1 cellular context compared by ENCODE assay signal in the genomic region with DNA sequence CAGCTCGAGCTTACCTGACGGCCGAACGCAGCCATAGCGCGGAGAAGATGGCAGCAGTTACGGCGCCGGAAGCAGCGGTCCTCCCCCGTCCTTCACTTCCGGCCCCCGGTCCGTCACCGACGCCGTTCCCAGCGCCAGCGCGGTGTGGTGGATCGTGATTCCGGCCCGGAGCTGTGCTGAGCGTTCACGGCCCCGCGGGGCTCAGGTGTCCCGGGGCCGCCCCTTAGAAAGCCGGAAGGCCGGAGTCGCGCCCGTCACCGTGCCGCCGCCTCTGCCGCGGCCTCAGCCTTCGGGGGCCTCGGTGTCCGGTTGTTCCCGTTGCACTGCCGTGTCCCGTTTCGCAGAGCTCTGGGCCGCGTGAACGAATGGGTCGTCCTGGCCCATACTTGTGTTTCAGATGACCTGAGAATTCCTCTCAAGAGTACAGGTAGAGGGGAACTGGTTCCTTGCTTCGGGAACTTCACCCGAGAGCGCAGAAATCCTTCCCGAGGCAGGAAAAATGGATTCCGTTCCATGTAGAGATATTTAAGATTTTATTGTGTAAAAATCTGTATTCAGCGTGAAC.
A peak's percentile ranks its signal among the peaks of the same experiment; 100 is the strongest.
TF ChIP-seq lines count a peak whose summit lies in the region.

A gene with protein sequence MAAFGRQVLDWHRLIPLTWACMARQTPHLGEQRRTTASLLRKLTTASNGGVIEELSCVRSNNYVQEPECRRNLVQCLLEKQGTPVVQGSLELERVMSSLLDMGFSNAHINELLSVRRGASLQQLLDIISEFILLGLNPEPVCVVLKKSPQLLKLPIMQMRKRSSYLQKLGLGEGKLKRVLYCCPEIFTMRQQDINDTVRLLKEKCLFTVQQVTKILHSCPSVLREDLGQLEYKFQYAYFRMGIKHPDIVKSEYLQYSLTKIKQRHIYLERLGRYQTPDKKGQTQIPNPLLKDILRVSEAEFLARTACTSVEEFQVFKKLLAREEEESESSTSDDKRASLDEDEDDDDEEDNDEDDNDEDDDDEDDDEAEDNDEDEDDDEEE (minus strand): TSS at position 49 of the 565 bp plus-strand sequence. CDS start 14 bp downstream, at position 35.

TF ChIP-seq in HepG2, 621 proteins besides CTCF, POLR2A, EP300 and RAD21 (continued from another document and continues in another):
- TF ChIP-seq, protein P1, sequence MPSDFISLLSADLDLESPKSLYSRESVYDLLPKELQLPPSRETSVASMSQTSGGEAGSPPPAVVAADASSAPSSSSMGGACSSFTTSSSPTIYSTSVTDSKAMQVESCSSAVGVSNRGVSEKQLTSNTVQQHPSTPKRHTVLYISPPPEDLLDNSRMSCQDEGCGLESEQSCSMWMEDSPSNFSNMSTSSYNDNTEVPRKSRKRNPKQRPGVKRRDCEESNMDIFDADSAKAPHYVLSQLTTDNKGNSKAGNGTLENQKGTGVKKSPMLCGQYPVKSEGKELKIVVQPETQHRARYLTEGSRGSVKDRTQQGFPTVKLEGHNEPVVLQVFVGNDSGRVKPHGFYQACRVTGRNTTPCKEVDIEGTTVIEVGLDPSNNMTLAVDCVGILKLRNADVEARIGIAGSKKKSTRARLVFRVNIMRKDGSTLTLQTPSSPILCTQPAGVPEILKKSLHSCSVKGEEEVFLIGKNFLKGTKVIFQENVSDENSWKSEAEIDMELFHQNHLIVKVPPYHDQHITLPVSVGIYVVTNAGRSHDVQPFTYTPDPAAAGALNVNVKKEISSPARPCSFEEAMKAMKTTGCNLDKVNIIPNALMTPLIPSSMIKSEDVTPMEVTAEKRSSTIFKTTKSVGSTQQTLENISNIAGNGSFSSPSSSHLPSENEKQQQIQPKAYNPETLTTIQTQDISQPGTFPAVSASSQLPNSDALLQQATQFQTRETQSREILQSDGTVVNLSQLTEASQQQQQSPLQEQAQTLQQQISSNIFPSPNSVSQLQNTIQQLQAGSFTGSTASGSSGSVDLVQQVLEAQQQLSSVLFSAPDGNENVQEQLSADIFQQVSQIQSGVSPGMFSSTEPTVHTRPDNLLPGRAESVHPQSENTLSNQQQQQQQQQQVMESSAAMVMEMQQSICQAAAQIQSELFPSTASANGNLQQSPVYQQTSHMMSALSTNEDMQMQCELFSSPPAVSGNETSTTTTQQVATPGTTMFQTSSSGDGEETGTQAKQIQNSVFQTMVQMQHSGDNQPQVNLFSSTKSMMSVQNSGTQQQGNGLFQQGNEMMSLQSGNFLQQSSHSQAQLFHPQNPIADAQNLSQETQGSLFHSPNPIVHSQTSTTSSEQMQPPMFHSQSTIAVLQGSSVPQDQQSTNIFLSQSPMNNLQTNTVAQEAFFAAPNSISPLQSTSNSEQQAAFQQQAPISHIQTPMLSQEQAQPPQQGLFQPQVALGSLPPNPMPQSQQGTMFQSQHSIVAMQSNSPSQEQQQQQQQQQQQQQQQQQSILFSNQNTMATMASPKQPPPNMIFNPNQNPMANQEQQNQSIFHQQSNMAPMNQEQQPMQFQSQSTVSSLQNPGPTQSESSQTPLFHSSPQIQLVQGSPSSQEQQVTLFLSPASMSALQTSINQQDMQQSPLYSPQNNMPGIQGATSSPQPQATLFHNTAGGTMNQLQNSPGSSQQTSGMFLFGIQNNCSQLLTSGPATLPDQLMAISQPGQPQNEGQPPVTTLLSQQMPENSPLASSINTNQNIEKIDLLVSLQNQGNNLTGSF (CRISPR knock-in tag; IDR thresholded peaks at IDR 0.05), result peak; percentile 95
- peak; percentile 90 for TF ChIP-seq NR2C2 (CRISPR knock-in tag; IDR thresholded peaks at IDR 0.05; ENCODE audit: borderline replicate concordance)
- peak; percentile 48; the same call in 1 of the 2 replicates for TF ChIP-seq NR1H2 (CRISPR knock-in tag; IDR thresholded peaks at IDR 0.05; ENCODE audit: borderline replicate concordance, low read depth)
- TF ChIP-seq ZNF678 (CRISPR knock-in tag; IDR thresholded peaks at IDR 0.05), result peak; percentile 98; the same call in 1 of the 2 replicates
- TF ChIP-seq ZNF737 (CRISPR knock-in tag; IDR thresholded peaks at IDR 0.05; ENCODE audit: borderline replicate concordance), result 0 out of 2 replicates have a peak, but pooled peaks have one; percentile 75
- TF ChIP-seq ZFP41 (CRISPR knock-in tag; IDR thresholded peaks at IDR 0.05; ENCODE audit: borderline replicate concordance), result no peak; the same call in 1 of the 2 replicates
- TF ChIP-seq NFYC (CRISPR knock-in tag; IDR thresholded peaks at IDR 0.05), result peak; percentile 60
- peak; percentile 92; the same call in 1 of the 2 replicates for TF ChIP-seq ZNF33A (CRISPR knock-in tag; IDR thresholded peaks at IDR 0.05; ENCODE audit: borderline replicate concordance)
- TF ChIP-seq ZNF562 (CRISPR knock-in tag; IDR thresholded peaks at IDR 0.05; ENCODE audit: borderline replicate concordance), result no peak
- TF ChIP-seq MAZ (IDR thresholded peaks at IDR 0.05; ENCODE audit: borderline replicate concordance, low read depth, low read length), result peak; percentile 100
- TF ChIP-seq MAZ (CRISPR knock-in tag; IDR thresholded peaks at IDR 0.05; ENCODE audit: low read depth), result peak; percentile 100
- TF ChIP-seq ZNF605 (CRISPR knock-in tag; IDR thresholded peaks at IDR 0.05), result peak; percentile 100
- peak; percentile 100 for TF ChIP-seq KAT7 (CRISPR knock-in tag; IDR thresholded peaks at IDR 0.05; ENCODE audit: borderline replicate concordance)
- no peak; the same call in 1 of the 2 replicates for TF ChIP-seq TEAD2 (CRISPR knock-in tag; IDR thresholded peaks at IDR 0.05)
- TF ChIP-seq, protein P2, sequence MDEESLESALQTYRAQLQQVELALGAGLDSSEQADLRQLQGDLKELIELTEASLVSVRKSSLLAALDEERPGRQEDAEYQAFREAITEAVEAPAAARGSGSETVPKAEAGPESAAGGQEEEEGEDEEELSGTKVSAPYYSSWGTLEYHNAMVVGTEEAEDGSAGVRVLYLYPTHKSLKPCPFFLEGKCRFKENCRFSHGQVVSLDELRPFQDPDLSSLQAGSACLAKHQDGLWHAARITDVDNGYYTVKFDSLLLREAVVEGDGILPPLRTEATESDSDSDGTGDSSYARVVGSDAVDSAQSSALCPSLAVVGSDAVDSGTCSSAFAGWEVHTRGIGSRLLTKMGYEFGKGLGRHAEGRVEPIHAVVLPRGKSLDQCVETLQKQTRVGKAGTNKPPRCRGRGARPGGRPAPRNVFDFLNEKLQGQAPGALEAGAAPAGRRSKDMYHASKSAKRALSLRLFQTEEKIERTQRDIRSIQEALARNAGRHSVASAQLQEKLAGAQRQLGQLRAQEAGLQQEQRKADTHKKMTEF (CRISPR knock-in tag; IDR thresholded peaks at IDR 0.05), result peak; percentile 100
- peak; percentile 96; the same call in 1 of the 2 replicates for TF ChIP-seq ZNF225 (CRISPR knock-in tag; IDR thresholded peaks at IDR 0.05)
- TF ChIP-seq, protein P3, sequence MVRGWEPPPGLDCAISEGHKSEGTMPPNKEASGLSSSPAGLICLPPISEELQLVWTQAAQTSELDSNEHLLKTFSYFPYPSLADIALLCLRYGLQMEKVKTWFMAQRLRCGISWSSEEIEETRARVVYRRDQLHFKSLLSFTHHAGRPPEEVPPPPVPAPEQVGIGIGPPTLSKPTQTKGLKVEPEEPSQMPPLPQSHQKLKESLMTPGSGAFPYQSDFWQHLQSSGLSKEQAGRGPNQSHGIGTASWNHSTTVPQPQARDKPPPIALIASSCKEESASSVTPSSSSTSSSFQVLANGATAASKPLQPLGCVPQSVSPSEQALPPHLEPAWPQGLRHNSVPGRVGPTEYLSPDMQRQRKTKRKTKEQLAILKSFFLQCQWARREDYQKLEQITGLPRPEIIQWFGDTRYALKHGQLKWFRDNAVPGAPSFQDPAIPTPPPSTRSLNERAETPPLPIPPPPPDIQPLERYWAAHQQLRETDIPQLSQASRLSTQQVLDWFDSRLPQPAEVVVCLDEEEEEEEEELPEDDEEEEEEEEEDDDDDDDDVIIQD (CRISPR knock-in tag; IDR thresholded peaks at IDR 0.05; ENCODE audit: low read depth), result peak; percentile 81
- TF ChIP-seq, protein P4, sequence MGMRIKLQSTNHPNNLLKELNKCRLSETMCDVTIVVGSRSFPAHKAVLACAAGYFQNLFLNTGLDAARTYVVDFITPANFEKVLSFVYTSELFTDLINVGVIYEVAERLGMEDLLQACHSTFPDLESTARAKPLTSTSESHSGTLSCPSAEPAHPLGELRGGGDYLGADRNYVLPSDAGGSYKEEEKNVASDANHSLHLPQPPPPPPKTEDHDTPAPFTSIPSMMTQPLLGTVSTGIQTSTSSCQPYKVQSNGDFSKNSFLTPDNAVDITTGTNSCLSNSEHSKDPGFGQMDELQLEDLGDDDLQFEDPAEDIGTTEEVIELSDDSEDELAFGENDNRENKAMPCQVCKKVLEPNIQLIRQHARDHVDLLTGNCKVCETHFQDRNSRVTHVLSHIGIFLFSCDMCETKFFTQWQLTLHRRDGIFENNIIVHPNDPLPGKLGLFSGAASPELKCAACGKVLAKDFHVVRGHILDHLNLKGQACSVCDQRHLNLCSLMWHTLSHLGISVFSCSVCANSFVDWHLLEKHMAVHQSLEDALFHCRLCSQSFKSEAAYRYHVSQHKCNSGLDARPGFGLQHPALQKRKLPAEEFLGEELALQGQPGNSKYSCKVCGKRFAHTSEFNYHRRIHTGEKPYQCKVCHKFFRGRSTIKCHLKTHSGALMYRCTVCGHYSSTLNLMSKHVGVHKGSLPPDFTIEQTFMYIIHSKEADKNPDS (CRISPR knock-in tag; IDR thresholded peaks at IDR 0.05), result no peak
- TF ChIP-seq CC2D1A (CRISPR knock-in tag; IDR thresholded peaks at IDR 0.05), result 0 out of 2 replicates have a peak, but pooled peaks have one; percentile 92
- TF ChIP-seq ZKSCAN5 (CRISPR knock-in tag; IDR thresholded peaks at IDR 0.05), result 0 out of 2 replicates have a peak, but pooled peaks have one; percentile 61
- peak; percentile 68; the same call in 1 of the 2 replicates for TF ChIP-seq ZNF7 (CRISPR knock-in tag; IDR thresholded peaks at IDR 0.05)
- TF ChIP-seq, protein P5, sequence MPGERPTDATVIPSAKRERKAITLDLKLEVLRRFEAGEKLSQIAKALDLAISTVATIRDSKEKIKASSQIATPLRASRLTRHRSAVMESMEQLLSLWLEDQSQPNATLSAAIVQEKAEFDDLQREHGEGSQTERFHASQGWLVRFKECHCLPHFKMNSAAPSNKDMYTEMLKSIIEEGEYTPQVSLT (CRISPR knock-in tag; IDR thresholded peaks at IDR 0.05; ENCODE audit: borderline replicate concordance, low read depth), result 0 out of 2 replicates have a peak, but pooled peaks have one; percentile 69
- no peak for TF ChIP-seq KDM1A (CRISPR knock-in tag; IDR thresholded peaks at IDR 0.05)
- peak; percentile 95 for TF ChIP-seq DR1 (CRISPR knock-in tag; IDR thresholded peaks at IDR 0.05)
- TF ChIP-seq, protein P6, sequence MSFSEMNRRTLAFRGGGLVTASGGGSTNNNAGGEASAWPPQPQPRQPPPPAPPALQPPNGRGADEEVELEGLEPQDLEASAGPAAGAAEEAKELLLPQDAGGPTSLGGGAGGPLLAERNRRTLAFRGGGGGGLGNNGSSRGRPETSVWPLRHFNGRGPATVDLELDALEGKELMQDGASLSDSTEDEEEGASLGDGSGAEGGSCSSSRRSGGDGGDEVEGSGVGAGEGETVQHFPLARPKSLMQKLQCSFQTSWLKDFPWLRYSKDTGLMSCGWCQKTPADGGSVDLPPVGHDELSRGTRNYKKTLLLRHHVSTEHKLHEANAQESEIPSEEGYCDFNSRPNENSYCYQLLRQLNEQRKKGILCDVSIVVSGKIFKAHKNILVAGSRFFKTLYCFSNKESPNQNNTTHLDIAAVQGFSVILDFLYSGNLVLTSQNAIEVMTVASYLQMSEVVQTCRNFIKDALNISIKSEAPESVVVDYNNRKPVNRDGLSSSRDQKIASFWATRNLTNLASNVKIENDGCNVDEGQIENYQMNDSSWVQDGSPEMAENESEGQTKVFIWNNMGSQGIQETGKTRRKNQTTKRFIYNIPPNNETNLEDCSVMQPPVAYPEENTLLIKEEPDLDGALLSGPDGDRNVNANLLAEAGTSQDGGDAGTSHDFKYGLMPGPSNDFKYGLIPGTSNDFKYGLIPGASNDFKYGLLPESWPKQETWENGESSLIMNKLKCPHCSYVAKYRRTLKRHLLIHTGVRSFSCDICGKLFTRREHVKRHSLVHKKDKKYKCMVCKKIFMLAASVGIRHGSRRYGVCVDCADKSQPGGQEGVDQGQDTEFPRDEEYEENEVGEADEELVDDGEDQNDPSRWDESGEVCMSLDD (CRISPR knock-in tag; IDR thresholded peaks at IDR 0.05; ENCODE audit: borderline replicate concordance), result peak; percentile 84; the same call in 1 of the 2 replicates
- TF ChIP-seq, protein P7, sequence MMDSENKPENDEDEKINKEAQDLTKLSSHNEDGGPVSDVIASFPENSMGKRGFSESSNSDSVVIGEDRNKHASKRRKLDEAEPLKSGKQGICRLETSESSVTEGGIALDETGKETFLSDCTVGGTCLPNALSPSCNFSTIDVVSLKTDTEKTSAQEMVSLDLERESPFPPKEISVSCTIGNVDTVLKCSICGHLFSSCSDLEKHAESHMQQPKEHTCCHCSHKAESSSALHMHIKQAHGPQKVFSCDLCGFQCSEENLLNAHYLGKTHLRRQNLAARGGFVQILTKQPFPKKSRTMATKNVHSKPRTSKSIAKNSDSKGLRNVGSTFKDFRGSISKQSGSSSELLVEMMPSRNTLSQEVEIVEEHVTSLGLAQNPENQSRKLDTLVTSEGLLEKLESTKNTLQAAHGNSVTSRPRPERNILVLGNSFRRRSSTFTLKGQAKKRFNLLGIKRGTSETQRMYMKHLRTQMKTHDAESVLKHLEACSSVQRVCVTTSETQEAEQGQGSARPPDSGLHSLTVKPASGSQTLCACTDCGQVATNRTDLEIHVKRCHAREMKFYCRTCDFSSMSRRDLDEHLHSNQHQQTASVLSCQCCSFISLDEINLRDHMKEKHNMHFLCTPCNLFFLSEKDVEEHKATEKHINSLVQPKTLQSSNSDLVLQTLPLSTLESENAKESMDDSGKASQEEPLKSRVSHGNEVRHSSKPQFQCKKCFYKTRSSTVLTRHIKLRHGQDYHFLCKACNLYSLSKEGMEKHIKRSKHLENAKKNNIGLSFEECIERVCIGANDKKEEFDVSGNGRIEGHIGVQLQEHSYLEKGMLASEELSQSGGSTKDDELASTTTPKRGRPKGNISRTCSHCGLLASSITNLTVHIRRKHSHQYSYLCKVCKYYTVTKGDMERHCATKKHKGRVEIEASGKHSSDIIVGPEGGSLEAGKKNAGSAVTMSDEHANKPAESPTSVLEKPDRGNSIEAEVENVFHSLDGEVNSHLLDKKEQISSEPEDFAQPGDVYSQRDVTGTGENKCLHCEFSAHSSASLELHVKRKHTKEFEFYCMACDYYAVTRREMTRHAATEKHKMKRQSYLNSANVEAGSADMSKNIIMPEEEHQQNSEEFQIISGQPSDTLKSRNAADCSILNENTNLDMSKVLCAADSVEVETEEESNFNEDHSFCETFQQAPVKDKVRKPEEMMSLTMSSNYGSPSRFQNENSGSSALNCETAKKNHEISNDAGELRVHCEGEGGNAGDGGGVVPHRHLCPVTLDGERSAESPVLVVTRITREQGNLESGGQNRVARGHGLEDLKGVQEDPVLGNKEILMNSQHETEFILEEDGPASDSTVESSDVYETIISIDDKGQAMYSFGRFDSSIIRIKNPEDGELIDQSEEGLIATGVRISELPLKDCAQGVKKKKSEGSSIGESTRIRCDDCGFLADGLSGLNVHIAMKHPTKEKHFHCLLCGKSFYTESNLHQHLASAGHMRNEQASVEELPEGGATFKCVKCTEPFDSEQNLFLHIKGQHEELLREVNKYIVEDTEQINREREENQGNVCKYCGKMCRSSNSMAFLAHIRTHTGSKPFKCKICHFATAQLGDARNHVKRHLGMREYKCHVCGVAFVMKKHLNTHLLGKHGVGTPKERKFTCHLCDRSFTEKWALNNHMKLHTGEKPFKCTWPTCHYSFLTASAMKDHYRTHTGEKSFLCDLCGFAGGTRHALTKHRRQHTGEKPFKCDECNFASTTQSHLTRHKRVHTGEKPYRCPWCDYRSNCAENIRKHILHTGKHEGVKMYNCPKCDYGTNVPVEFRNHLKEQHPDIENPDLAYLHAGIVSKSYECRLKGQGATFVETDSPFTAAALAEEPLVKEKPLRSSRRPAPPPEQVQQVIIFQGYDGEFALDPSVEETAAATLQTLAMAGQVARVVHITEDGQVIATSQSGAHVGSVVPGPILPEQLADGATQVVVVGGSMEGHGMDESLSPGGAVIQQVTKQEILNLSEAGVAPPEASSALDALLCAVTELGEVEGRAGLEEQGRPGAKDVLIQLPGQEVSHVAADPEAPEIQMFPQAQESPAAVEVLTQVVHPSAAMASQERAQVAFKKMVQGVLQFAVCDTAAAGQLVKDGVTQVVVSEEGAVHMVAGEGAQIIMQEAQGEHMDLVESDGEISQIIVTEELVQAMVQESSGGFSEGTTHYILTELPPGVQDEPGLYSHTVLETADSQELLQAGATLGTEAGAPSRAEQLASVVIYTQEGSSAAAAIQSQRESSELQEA (CRISPR knock-in tag; IDR thresholded peaks at IDR 0.05; ENCODE audit: not compliant biosample characterization), result peak; percentile 97
